ENCODE assay signal across 11 cellular contexts in genomic region chr22:17217179-17217578, GRCh38.
DNase-seq lines count a peak whose midpoint lies in the region; ATAC-seq and FAIRE-seq lines count a peak whose summit lies in the region.
"Had no signal": no experiment of that assay in that cellular context is flagged by ENCODE, and none has a peak within 500 bp of the region (broad histone marks: within the 10 kb centered on the region; RNA-seq: fewer than 3 reads in every experiment).

No MANE protein-coding gene starts in this region.

- peaks cover 24% of the 10 kb centered on the region; the same call in 1 of the 2 replicates for H3K36me3 ChIP-seq in KOPT-K1 (ENCODE audit: insufficient read depth, low read length)
- H3K36me3 ChIP-seq: esophagus muscularis mucosa had no signal

- peak overlapping the region; percentile 96 for H3K27ac ChIP-seq in KOPT-K1 (ENCODE audit: low read depth, low read length, poor library complexity, severe bottlenecking)
- H3K27ac ChIP-seq: esophagus muscularis mucosa had no signal

- no peaks in the 10 kb centered on the region for H3K9me3 ChIP-seq in KOPT-K1 (ENCODE audit: insufficient read depth, low read length, poor library complexity, severe bottlenecking)
- H3K9me3 ChIP-seq: esophagus muscularis mucosa had no signal

- DNase-seq in stimulated activated naive CD4-positive, alpha-beta T cell (lab: John Stamatoyannopoulos, UW) = peak in 4 of 6 experiments; percentile 9 to 34 (median 14)
- no peak for DNase-seq in stimulated activated naive CD4-positive, alpha-beta T cell treated with Interleukin-2 at 50 U/mL for 16 hours (lab: John Stamatoyannopoulos, UW)
- peak; percentile 30 for DNase-seq in central memory CD4-positive, alpha-beta T cell
- DNase-seq in pons (ENCODE audit: low spot score) = no peak
- DNase-seq in urothelium cell line (ENCODE audit: low spot score) = no peak
- DNase-seq: NCI-H146 had no signal

- no peak for FAIRE-seq in urothelium cell line (lab: Jason Lieb, UNC)

- ATAC-seq in HG02759 (IDR thresholded peaks at IDR 0.05; ENCODE audit: unreplicated experiment) = no peak
- no peak for ATAC-seq in HG03025 (IDR thresholded peaks at IDR 0.05; ENCODE audit: low FRiP score, unreplicated experiment)
- ATAC-seq: SK-N-SH treated with all-trans-retinoic acid at 6 μM for 48 hours had no signal

Comparison
In these comparisons a context has a peak if more than half of its experiments do, and no peak if none do; other contexts are left out.
1. DNase-seq: peak in stimulated activated naive CD4-positive, alpha-beta T cell (4 of 6) and central memory CD4-positive, alpha-beta T cell (single experiment); none in stimulated activated naive CD4-positive, alpha-beta T cell treated with Interleukin-2 at 50 U/mL for 16 hours (single experiment), pons (single experiment) and urothelium cell line (single experiment).